Comparison of ENCODE assay signal across 16 cellular contexts in genomic region chr5:75640395-75640794, GRCh38. TPM values are rescaled to one million over a fixed set of nuclear protein-coding genes. Genes with fewer than 3 reads are reported as not detected.
DNase-seq lines count a peak whose midpoint lies in the region; ATAC-seq, FAIRE-seq and TF ChIP-seq lines count a peak whose summit lies in the region.
"Had no signal": no experiment of that assay in that cellular context is flagged by ENCODE, and none has a peak within 500 bp of the region (broad histone marks: within the 10 kb centered on the region; RNA-seq: fewer than 3 reads in every experiment).

No MANE protein-coding gene starts in this region.

- peaks cover 7% of the 10 kb centered on the region for H3K4me1 Mint-ChIP-seq in astrocyte (ENCODE audit: low read depth, unreplicated experiment)
- H3K4me1 Mint-ChIP-seq in activated T-cell treated with anti-CD3 and anti-CD28 coated beads, Interleukin-2, amount 50 U/mL, for 72 hours (ENCODE audit: low read depth) = no peaks in the 10 kb centered on the region
- H3K4me1 Mint-ChIP-seq: activated naive CD4-positive, alpha-beta T cell treated with anti-CD3 and anti-CD28 coated beads, Interleukin-2, amount 50 U/mL, for 24 hours had no signal

- no peaks in the 10 kb centered on the region for H3K9me3 Mint-ChIP-seq in astrocyte (ENCODE audit: unreplicated experiment)
- H3K9me3 Mint-ChIP-seq in activated T-cell treated with anti-CD3 and anti-CD28 coated beads, Interleukin-2, amount 50 U/mL, for 72 hours = no peaks in the 10 kb centered on the region
- H3K9me3 Mint-ChIP-seq: activated naive CD4-positive, alpha-beta T cell treated with anti-CD3 and anti-CD28 coated beads, Interleukin-2, amount 50 U/mL, for 24 hours; T-helper 2 cell treated with Interferon-gamma antibody and Interleukin-4, amounts not matched to agents 5 μg/mL and 100 μg/mL, for 36 hours had no signal

- H3K9me3 ChIP-seq in HEK293 (ENCODE audit: control insufficient read depth, insufficient read depth, low read depth, low read length) (no peaks in the 10 kb centered on the region), astrocyte (ENCODE audit: insufficient read depth, low read depth, low read length) (no peaks in the 10 kb centered on the region)
- H3K9me3 ChIP-seq: tibial artery had no signal

- peak overlapping the region; percentile 41 for H3K9ac ChIP-seq in astrocyte (ENCODE audit: low read length)

- no peaks in the 10 kb centered on the region for H3K27me3 Mint-ChIP-seq in astrocyte (ENCODE audit: low read depth, unreplicated experiment)
- H3K27me3 Mint-ChIP-seq in activated T-cell treated with anti-CD3 and anti-CD28 coated beads, Interleukin-2, amount 50 U/mL, for 72 hours (ENCODE audit: low read depth) = no peaks in the 10 kb centered on the region
- H3K27me3 Mint-ChIP-seq: activated naive CD4-positive, alpha-beta T cell treated with anti-CD3 and anti-CD28 coated beads, Interleukin-2, amount 50 U/mL, for 24 hours had no signal

- DNase-seq in A172 (ENCODE audit: low spot score) (peak; percentile 85), astrocyte (ENCODE audit: low read depth) (peak; percentile 95), foreskin fibroblast (peak; percentile 76 to 79), NCI-H2081 treated with DMSO at 0.1 percent for 48 hours (lab: John Stamatoyannopoulos, UW) (no peak)
- DNase-seq in activated T-cell treated with anti-CD3 and anti-CD28 coated beads, Interleukin-2, amount 50 U/mL, for 72 hours = no peak
- DNase-seq: effector CD4-positive, alpha-beta T cell; GF-D8; NCI-H1694; tibial artery had no signal

- ATAC-seq in HG03025 (IDR thresholded peaks at IDR 0.05; ENCODE audit: low FRiP score, unreplicated experiment) (no peak), GM21526 (IDR thresholded peaks at IDR 0.05; ENCODE audit: low FRiP score, unreplicated experiment) (no peak)
- no peak for ATAC-seq in activated T-cell treated with anti-CD3 and anti-CD28 coated beads, Interleukin-2, amount 50 U/mL, for 72 hours (replicated peaks in 1 of 2)
- ATAC-seq: HepG2, sciatic nerve had no signal

- H3K27ac Mint-ChIP-seq in astrocyte (ENCODE audit: unreplicated experiment) = peak overlapping the region; percentile 58
- no peak overlapping the region for H3K27ac Mint-ChIP-seq in activated T-cell treated with anti-CD3 and anti-CD28 coated beads, Interleukin-2, amount 50 U/mL, for 72 hours
- H3K27ac Mint-ChIP-seq: activated naive CD4-positive, alpha-beta T cell treated with anti-CD3 and anti-CD28 coated beads, Interleukin-2, amount 50 U/mL, for 24 hours; T-helper 2 cell treated with Interferon-gamma antibody and Interleukin-4, amounts not matched to agents 5 μg/mL and 100 μg/mL, for 36 hours had no signal

- H3K4me3 Mint-ChIP-seq in astrocyte (ENCODE audit: unreplicated experiment) = peak overlapping the region; percentile 23
- no peak overlapping the region for H3K4me3 Mint-ChIP-seq in activated T-cell treated with anti-CD3 and anti-CD28 coated beads, Interleukin-2, amount 50 U/mL, for 72 hours
- H3K4me3 Mint-ChIP-seq: activated naive CD4-positive, alpha-beta T cell treated with anti-CD3 and anti-CD28 coated beads, Interleukin-2, amount 50 U/mL, for 24 hours; T-helper 2 cell treated with Interferon-gamma antibody and Interleukin-4, amounts not matched to agents 5 μg/mL and 100 μg/mL, for 36 hours had no signal

- H3K27me3 ChIP-seq in astrocyte (ENCODE audit: insufficient read depth, low read length) = no peaks in the 10 kb centered on the region
- H3K27me3 ChIP-seq: tibial artery had no signal

- FAIRE-seq in astrocyte (lab: Jason Lieb, UNC) = peak; percentile 98
- FAIRE-seq: HepG2 had no signal

- H2AFZ ChIP-seq in astrocyte (ENCODE audit: low read depth, low read length) = no peak overlapping the region

- H3K4me2 ChIP-seq in astrocyte (ENCODE audit: low read length) = peak overlapping the region; percentile 56

- H3K36me3 ChIP-seq in HEK293 (ENCODE audit: control insufficient read depth in 2 of 2, insufficient read depth in 1 of 2, low read length in 2 of 2) (no peaks in the 10 kb centered on the region), astrocyte (ENCODE audit: insufficient read depth, low read length) (no peaks in the 10 kb centered on the region)
- H3K36me3 ChIP-seq: tibial artery had no signal

- POLR2A ChIA-PET in HEK293 (lab: Yijun Ruan, JAX) = no interaction called here

- H3K4me3 ChIP-seq in HEK293 (ENCODE audit: low read depth, low read length) (no peak overlapping the region), astrocyte (ENCODE audit: insufficient read depth, low read depth, low read length) (no peak overlapping the region), foreskin fibroblast (ENCODE audit: low read depth in 1 of 2, low read length in 2 of 2) (no peak overlapping the region)
- H3K4me3 ChIP-seq: tibial artery had no signal

- CTCF ChIA-PET in HEK293 (lab: Yijun Ruan, JAX) = interaction anchor here (0.6 kb wide), 1 partner anchor 668 kb away, joined by 4 read pairs; no protein-coding TSS in a partner anchor

- H3K36me3 Mint-ChIP-seq in astrocyte (ENCODE audit: low read depth, unreplicated experiment) = peaks cover 2% of the 10 kb centered on the region
- peaks cover 2% of the 10 kb centered on the region in 2 donors for H3K36me3 Mint-ChIP-seq in activated T-cell treated with anti-CD3 and anti-CD28 coated beads, Interleukin-2, amount 50 U/mL, for 72 hours (ENCODE audit: insufficient read depth in 2 of 2)

- TF ChIP-seq CTCF in HEK293 (tag by site-specific recombination; IDR thresholded peaks at IDR 0.05) (no peak), astrocyte (IDR thresholded peaks at IDR 0.05; ENCODE audit: insufficient read depth, low read depth, low read length) (no peak), foreskin fibroblast (IDR thresholded peaks at IDR 0.05; ENCODE audit: low read depth, low read length) (no peak)

- H4K20me1 ChIP-seq in astrocyte (ENCODE audit: insufficient read depth, low read length) = no peaks in the 10 kb centered on the region

- H3K4me1 ChIP-seq in HEK293 (ENCODE audit: control insufficient read depth, insufficient read depth, low read length) = no peaks in the 10 kb centered on the region
- H3K4me1 ChIP-seq in astrocyte (ENCODE audit: insufficient read depth, low read length) = peaks cover 14% of the 10 kb centered on the region
- H3K4me1 ChIP-seq: tibial artery had no signal

- H3K79me2 ChIP-seq in astrocyte (ENCODE audit: insufficient read depth, low read length) = no peaks in the 10 kb centered on the region

- H3K27ac ChIP-seq in HEK293 (ENCODE audit: extremely low read depth, low read depth, low read length) = no peak overlapping the region
- peak overlapping the region; percentile 83 for H3K27ac ChIP-seq in astrocyte (ENCODE audit: low read depth, low read length)
- H3K27ac ChIP-seq: tibial artery had no signal

TF ChIP-seq in HEK293, 187 proteins besides CTCF, POLR2A, EP300 and RAD21:
- TF ChIP-seq ZNF660 (tag by site-specific recombination; IDR thresholded peaks at IDR 0.05) (no peak), SETDB1 (IDR thresholded peaks at IDR 0.05; ENCODE audit: insufficient read length, low read length) (peak; percentile 32), ZNF558 (tag by site-specific recombination; IDR thresholded peaks at IDR 0.05) (no peak), ZNF837 (tag by site-specific recombination; IDR thresholded peaks at IDR 0.05) (no peak)

RNA-seq across cellular contexts. Expression of gene ANKDD1B, which starts 29.1 kb away (rescaled TPM):
- not detected in 2 replicates for total RNA-seq in A172 (2014; rRNA removed; shearing (Covaris generic))
- 0.41 and 0.59 TPM in 2 replicates for total RNA-seq in astrocyte
- under 1 TPM; 0.23 to 0.26 TPM for total RNA-seq in activated T-cell treated with anti-CD3 and anti-CD28 coated beads, Interleukin-2, amount 50 U/mL, for 72 hours

Comparison
In these comparisons a context has a peak if more than half of its experiments do, and no peak if none do; other contexts are left out.
1. DNase-seq: peak in A172 (single experiment), astrocyte (single experiment) and foreskin fibroblast (2 of 2); none in NCI-H2081 treated with DMSO at 0.1 percent for 48 hours (single experiment) and activated T-cell treated with anti-CD3 and anti-CD28 coated beads, Interleukin-2, amount 50 U/mL, for 72 hours (0 of 2).